13 cellular contexts compared by ENCODE assay signal in the genomic region with DNA sequence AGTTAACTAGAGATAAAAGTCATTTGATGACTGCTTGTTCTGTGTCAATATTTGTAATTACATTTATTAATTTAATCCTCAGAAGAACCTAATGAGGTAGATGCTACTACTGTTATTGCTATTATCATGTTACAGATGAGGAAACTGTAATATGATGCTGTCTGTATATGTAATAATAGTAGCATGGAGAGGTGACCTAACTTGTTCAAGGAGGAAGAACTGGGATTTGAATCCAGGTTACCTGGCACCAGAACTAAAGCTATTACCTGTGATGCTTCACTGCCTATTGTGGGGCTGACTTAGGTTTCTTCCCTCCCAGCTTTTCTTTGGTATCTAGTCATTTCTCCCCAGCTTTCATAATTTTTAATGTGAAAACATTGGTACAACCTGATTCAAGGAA.
"Had no signal": no experiment of that assay in that cellular context is flagged by ENCODE, and none has a peak within 500 bp of the region (broad histone marks: within the 10 kb centered on the region; RNA-seq: fewer than 3 reads in every experiment).

No MANE protein-coding gene starts in this region.

- DNase-seq: activated CD4-positive, alpha-beta T cell treated with anti-CD3 and anti-CD28 coated beads for 36 hours; activated CD8-positive, alpha-beta T cell treated with anti-CD3 and anti-CD28 coated beads, Interleukin-2, amount 10 ng/mL, durations not matched to agents 7 days and 5 days; activated naive CD4-positive, alpha-beta T cell treated with Interleukin-2 at 50 U/mL for 16 hours; activated naive CD8-positive, alpha-beta T cell treated with anti-CD3 and anti-CD28 coated beads, Interleukin-2, amount 50 U/mL, for 24 hours; gastrocnemius medialis; pancreas; stimulated activated CD4-positive, alpha-beta T cell treated with anti-CD3 and anti-CD28 coated beads, Interleukin-2, amount 100 ng/mL, for 48 hours; stimulated activated naive CD4-positive, alpha-beta T cell treated with Interleukin-2 at 50 U/mL for 16 hours; WERI-Rb-1 had no signal

- H3K9me3 Mint-ChIP-seq: activated naive CD8-positive, alpha-beta T cell treated with anti-CD3 and anti-CD28 coated beads, Interleukin-2, amount 50 U/mL, for 24 hours; neural progenitor cell had no signal

- H3K4me3 ChIP-seq: ascending aorta, cardiac muscle cell, gastrocnemius medialis, neural progenitor cell, pancreas, suprapubic skin had no signal

- H3K36me3 ChIP-seq: ascending aorta, cardiac muscle cell, gastrocnemius medialis, neural progenitor cell, pancreas, suprapubic skin, WERI-Rb-1 had no signal

- H2AFZ ChIP-seq: neural progenitor cell had no signal

- H3K27me3 Mint-ChIP-seq: activated CD4-positive, alpha-beta T cell treated with anti-CD3 and anti-CD28 coated beads for 36 hours; activated naive CD8-positive, alpha-beta T cell treated with anti-CD3 and anti-CD28 coated beads, Interleukin-2, amount 50 U/mL, for 24 hours had no signal

- H3K27ac Mint-ChIP-seq: activated CD4-positive, alpha-beta T cell treated with anti-CD3 and anti-CD28 coated beads for 36 hours; activated CD8-positive, alpha-beta T cell treated with anti-CD3 and anti-CD28 coated beads, Interleukin-2, amount 10 ng/mL, durations not matched to agents 7 days and 5 days; activated naive CD8-positive, alpha-beta T cell treated with anti-CD3 and anti-CD28 coated beads, Interleukin-2, amount 50 U/mL, for 24 hours; neural progenitor cell had no signal

- H3K9me3 ChIP-seq: ascending aorta, gastrocnemius medialis, pancreas, suprapubic skin had no signal

- H3K27ac ChIP-seq: ascending aorta, cardiac muscle cell, gastrocnemius medialis, neural progenitor cell, pancreas, suprapubic skin, WERI-Rb-1 had no signal

- H3K4me3 Mint-ChIP-seq: activated CD4-positive, alpha-beta T cell treated with anti-CD3 and anti-CD28 coated beads for 36 hours; activated CD8-positive, alpha-beta T cell treated with anti-CD3 and anti-CD28 coated beads, Interleukin-2, amount 10 ng/mL, durations not matched to agents 7 days and 5 days; activated naive CD8-positive, alpha-beta T cell treated with anti-CD3 and anti-CD28 coated beads, Interleukin-2, amount 50 U/mL, for 24 hours; neural progenitor cell had no signal

- H3K27me3 ChIP-seq: ascending aorta, cardiac muscle cell, gastrocnemius medialis, neural progenitor cell, pancreas, suprapubic skin had no signal

- H3K4me2 ChIP-seq: neural progenitor cell had no signal

- H3K36me3 Mint-ChIP-seq: neural progenitor cell had no signal

- H3K9ac ChIP-seq: neural progenitor cell had no signal
